17 cellular contexts compared by ENCODE assay signal in the genomic region with DNA sequence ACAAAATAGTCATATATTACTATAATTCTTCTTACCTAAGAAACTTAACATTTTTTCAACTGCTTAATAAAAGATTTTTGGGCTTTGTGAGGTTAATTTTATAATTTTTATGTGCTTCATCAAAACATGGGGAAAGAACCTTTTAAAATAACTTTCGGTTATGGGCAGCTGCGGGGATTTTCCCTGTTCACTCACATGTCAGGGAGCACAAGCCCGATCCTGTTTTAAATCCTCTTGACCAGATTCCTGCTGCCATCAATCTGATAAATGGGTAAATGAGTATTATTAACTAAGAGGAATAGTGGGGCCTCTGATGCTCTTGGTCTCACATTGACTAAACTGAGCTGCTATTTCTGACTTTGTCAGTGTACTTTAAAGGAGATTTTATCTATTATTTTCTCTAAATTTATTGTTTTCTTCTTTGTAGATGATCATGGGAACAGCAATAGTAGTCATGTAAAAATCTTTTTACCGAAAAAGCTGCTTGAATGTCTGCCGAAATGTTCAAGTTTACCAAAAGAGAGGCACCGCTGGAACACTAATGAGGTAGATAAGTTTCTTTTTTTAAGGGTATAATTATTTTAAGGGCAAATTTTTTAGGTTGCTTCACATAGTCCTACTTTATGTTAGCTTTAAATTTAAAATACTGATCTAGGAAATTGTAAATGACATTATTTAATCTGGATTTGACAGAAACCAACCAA. TPM values are rescaled to one million over a fixed set of nuclear protein-coding genes. Genes with fewer than 3 reads are reported as not detected.
A peak's percentile ranks its signal among the peaks of the same experiment; 100 is the strongest.
DNase-seq lines count a peak whose midpoint lies in the region; ATAC-seq, FAIRE-seq and TF ChIP-seq lines count a peak whose summit lies in the region.
"Had no signal": no experiment of that assay in that cellular context is flagged by ENCODE, and none has a peak within 500 bp of the region (broad histone marks: within the 10 kb centered on the region; RNA-seq: fewer than 3 reads in every experiment).

No MANE protein-coding gene starts in this region.

- POLR2A ChIA-PET in GM12878 (lab: Charles Lee): interaction anchor here (0.5 to 2.0 kb wide), 5 partner anchors 11 to 67 kb away, joined by 3 to 5 read pairs (median 4); partner anchors contain the start of gene CAMTA1

- 93% methylated on average over 6 of the region's 6 CpGs for WGBS in GM12878 (ENCODE audit: insufficient coverage, insufficient replicate concordance, low lambda C conversion rate, missing lambda C conversion rate)

- H3K27ac ChIP-seq in GM12878 (ENCODE audit: control insufficient read depth, insufficient read depth): no peak overlapping the region
- H3K27ac ChIP-seq: PC-9 had no signal

- H3K4me3 ChIP-seq in GM12878 (no peak overlapping the region), fibroblast of mammary gland (ENCODE audit: control insufficient read depth, low read depth, low read length) (no peak overlapping the region)
- H3K4me3 ChIP-seq: PC-9 had no signal

- CTCF ChIA-PET in GM12878 (lab: Yijun Ruan, JAX): interaction anchor here (1.0 to 1.4 kb wide), 6 partner anchors 10 to 65 kb away, joined by 3 to 6 read pairs (median 3); no protein-coding TSS in a partner anchor

- no peak for TF ChIP-seq POLR2A in GM12878 (IDR thresholded peaks at IDR 0.05; ENCODE audit: low read depth, low read length)

- no peak for DNase-seq in GM12878 (ENCODE audit: low read depth, low spot score)
- DNase-seq in fibroblast of mammary gland (ENCODE audit: low read depth): peak; percentile 15
- no peak for DNase-seq in GM03348 (ENCODE audit: low spot score)
- DNase-seq in DMS79 (lab: John Stamatoyannopoulos, UW): no peak
- no peak for DNase-seq in SW480 (ENCODE audit: low spot score)
- DNase-seq: BE2C; CD4-positive, alpha-beta T cell; GOT3; KG1; NCI-H1436 treated with DMSO at 0.1 percent for 48 hours; NCI-H2029 treated with DMSO at 0.1 percent for 48 hours; NCI-H2171 treated with DMSO at 0.1 percent for 48 hours; NCI-H446 treated with DMSO at 0.1 percent for 48 hours; NCI-H748 treated with DMSO at 0.1 percent for 48 hours; PC-9 had no signal

- RAD21 ChIA-PET in GM12878 (lab: Charles Lee; ENCODE audit: unreplicated experiment): interaction anchor here (0.7 to 1.8 kb wide), 6 partner anchors 20 to 64 kb away, joined by 3 to 6 read pairs (median 4); partner anchors contain the start of gene CAMTA1

- no peaks in the 10 kb centered on the region for H3K9me3 Mint-ChIP-seq in nephron
- H3K9me3 Mint-ChIP-seq: CD4-positive, alpha-beta T cell had no signal

- no TSS peak for BruUV-seq in GM12878 (replicated peaks; lab: Mats Ljungman, UMichigan)

- H3K36me3 ChIP-seq in GM12878 (ENCODE audit: control insufficient read depth in 2 of 2, insufficient read depth in 2 of 2, low read length in 1 of 2): peaks cover 0 to 4% of the 10 kb centered on the region in 2 experiments; a peak in 2 of 4 replicates
- H3K36me3 ChIP-seq: BE2C had no signal

- no peak for TF ChIP-seq RAD21 in GM12878 (IDR thresholded peaks at IDR 0.05; ENCODE audit: insufficient read depth, low read depth, low read length)

- intact Hi-C loops in GM12878 (cut with micrococcal nuclease; ENCODE audit: unreplicated experiment): no loop called here

- H3K9me3 ChIP-seq in GM12878 (replicated peaks; ENCODE audit: control insufficient read depth, insufficient read depth, low read length): no peaks in the 10 kb centered on the region
- H3K9me3 ChIP-seq: BE2C had no signal

- H4K20me1 ChIP-seq in GM12878 (ENCODE audit: control insufficient read depth, insufficient read depth): no peaks in the 10 kb centered on the region

- H2AFZ ChIP-seq in GM12878 (ENCODE audit: control insufficient read depth, low read depth, low read length): no peak overlapping the region
- H2AFZ ChIP-seq: PC-9 had no signal

- peaks cover 22% of the 10 kb centered on the region for H3K79me2 ChIP-seq in GM12878 (ENCODE audit: control insufficient read depth, insufficient read depth, low read length)

- peaks cover 68% of the 10 kb centered on the region for H3K4me1 Mint-ChIP-seq in nephron

- H3K4me2 ChIP-seq in GM12878 (ENCODE audit: control insufficient read depth, insufficient read depth): no peak overlapping the region
- H3K4me2 ChIP-seq: PC-9 had no signal

- TF ChIP-seq CTCF in GM12878 (IDR thresholded peaks at IDR 0.05 in 2 of 3, conservative IDR thresholded peaks at IDR 0.05 in 1 of 3; ENCODE audit: control insufficient read depth in 2 of 3, extremely low read depth in 1 of 3, insufficient read depth in 1 of 3, low read depth in 3 of 3, low read length in 3 of 3): no peak
- TF ChIP-seq CTCF in fibroblast of mammary gland (conservative IDR thresholded peaks at IDR 0.05; ENCODE audit: control insufficient read depth, insufficient read depth, low read depth, low read length): no peak
- TF ChIP-seq CTCF in nephron (IDR thresholded peaks at IDR 0.05; ENCODE audit: unreplicated experiment in 3 of 3): no peak

- FAIRE-seq in GM12878 (lab: Jason Lieb, UNC): no peak

- no peak for TF ChIP-seq EP300 in GM12878 (IDR thresholded peaks at IDR 0.05; ENCODE audit: borderline replicate concordance in 1 of 2, control insufficient read depth in 1 of 2, low read depth in 2 of 2, low read length in 2 of 2)

- H3K4me1 ChIP-seq in GM12878 (ENCODE audit: control insufficient read depth, insufficient read depth, low read length): peaks cover 21% of the 10 kb centered on the region
- H3K4me1 ChIP-seq: BE2C had no signal

- in situ Hi-C loops in GM12878 (cut with MboI): no loop called here

- no peaks in the 10 kb centered on the region for H3K27me3 ChIP-seq in GM12878 (replicated peaks in 1 of 2; ENCODE audit: control insufficient read depth in 2 of 2, insufficient read depth in 2 of 2, low read length in 1 of 2)
- H3K27me3 ChIP-seq: BE2C had no signal

- H3K36me3 Mint-ChIP-seq in nephron (ENCODE audit: low read depth): peaks cover 25% of the 10 kb centered on the region

- ATAC-seq in GM12878 (peak; percentile 12), GM19463 (IDR thresholded peaks at IDR 0.05; ENCODE audit: unreplicated experiment) (no peak)

- no peak overlapping the region for H3K9ac ChIP-seq in GM12878 (ENCODE audit: control insufficient read depth, insufficient read depth, low read length)

- H3K27ac Mint-ChIP-seq in nephron: peak overlapping the region; percentile 54 to 85 (median 83)

- H3K27me3 Mint-ChIP-seq in nephron (ENCODE audit: low read depth): no peaks in the 10 kb centered on the region
- H3K27me3 Mint-ChIP-seq: CD4-positive, alpha-beta T cell had no signal

- H3K4me3 Mint-ChIP-seq in nephron: no peak overlapping the region
- H3K4me3 Mint-ChIP-seq: CD4-positive, alpha-beta T cell had no signal

- SMC1A ChIA-PET in GM12878 (lab: Charles Lee; ENCODE audit: uncharacterized antibody, unreplicated experiment): interaction anchor here (0.7 to 2.8 kb wide), 14 partner anchors 11 to 60 kb away, joined by 3 to 15 read pairs (median 4); partner anchors contain the start of gene CAMTA1

TF ChIP-seq in GM12878, 131 proteins besides CTCF, POLR2A, EP300 and RAD21 (continues in another document):
- TF ChIP-seq SP1 (IDR thresholded peaks at IDR 0.05; ENCODE audit: low read depth, low read length) (no peak), ZNF622 (IDR thresholded peaks at IDR 0.05) (no peak), RFX5 (IDR thresholded peaks at IDR 0.05; ENCODE audit: low read depth, low read length) (no peak), KDM1A (IDR thresholded peaks at IDR 0.05; ENCODE audit: borderline replicate concordance) (no peak), ZZZ3 (IDR thresholded peaks at IDR 0.05; ENCODE audit: control insufficient read depth, insufficient read length, low read depth) (no peak), LARP7 (IDR thresholded peaks at IDR 0.05) (no peak), TBL1XR1 (IDR thresholded peaks at IDR 0.05; ENCODE audit: low read depth, low read length) (no peak), IKZF2 (IDR thresholded peaks at IDR 0.05) (peak in 1 of 2 experiments; percentile 40; a peak in 2 of 4 replicates), ZBTB11 (CRISPR knock-in tag; IDR thresholded peaks at IDR 0.05) (no peak)

RNA-seq across cellular contexts. Expression of gene CAMTA1, which starts 39.6 kb away (rescaled TPM):
- 66.6 and 69.6 TPM in 2 replicates for total RNA-seq in GM12878 (2013; cell fraction: nucleolus; rRNA removed)
- total RNA-seq in GM12878 (2014; rRNA removed): 37.7 and 48.9 TPM in 2 replicates
- 53.4 and 64.4 TPM in 2 replicates for total RNA-seq in GM12878 (2014; rRNA removed; fragmentation: Illumina TruSeq; extraction: Trizol)
- 51.0 and 63.4 TPM in 2 replicates for total RNA-seq in GM12878 (2021)
- 120 TPM for polyA plus RNA-seq in GM12878 (2011; ENCODE audit: low read depth)
- 50.4 and 64.6 TPM in 2 replicates for polyA plus RNA-seq in GM12878 (2011; rRNA removed)
- 29.1 and 44.4 TPM in 2 replicates for polyA plus RNA-seq in GM12878 (2011; cell fraction: cytosol; rRNA removed)
- 22.2 and 24.4 TPM in 2 replicates for polyA plus RNA-seq in GM12878 (2011; cell fraction: nucleus; rRNA removed)
- polyA plus RNA-seq in GM12878 (2012): 53.8 and 56.6 TPM in 2 replicates
- polyA plus RNA-seq in GM12878 (2014; fragmentation: Illumina TruSeq; extraction: Trizol): 112 and 126 TPM in 2 replicates
- polyA plus RNA-seq in GM12878 (2014; fragmentation: Nextera tagmentation; extraction: Ambion mirVana): 10 to 100 TPM; 82.2 to 93.0 TPM
- polyA plus RNA-seq in GM12878 (2014; rRNA removed): 61.1 and 70.7 TPM in 2 replicates
- 100 to 1,000 TPM; 133 to 148 TPM for polyA plus RNA-seq in GM12878 (2016; fragmentation: Nextera tagmentation; extraction: Ambion mirVana)
- 18.4 and 20.0 TPM in 2 replicates for polyA minus RNA-seq in GM12878 (2011; rRNA and poly(A)+ RNA removed)
- 12.0 and 15.2 TPM in 2 replicates for polyA minus RNA-seq in GM12878 (2011; cell fraction: cytosol; rRNA and poly(A)+ RNA removed)
- polyA minus RNA-seq in GM12878 (2011; cell fraction: nucleus; rRNA and poly(A)+ RNA removed): 12.5 and 26.1 TPM in 2 replicates
